15 cellular contexts compared by ENCODE assay signal in the genomic region with DNA sequence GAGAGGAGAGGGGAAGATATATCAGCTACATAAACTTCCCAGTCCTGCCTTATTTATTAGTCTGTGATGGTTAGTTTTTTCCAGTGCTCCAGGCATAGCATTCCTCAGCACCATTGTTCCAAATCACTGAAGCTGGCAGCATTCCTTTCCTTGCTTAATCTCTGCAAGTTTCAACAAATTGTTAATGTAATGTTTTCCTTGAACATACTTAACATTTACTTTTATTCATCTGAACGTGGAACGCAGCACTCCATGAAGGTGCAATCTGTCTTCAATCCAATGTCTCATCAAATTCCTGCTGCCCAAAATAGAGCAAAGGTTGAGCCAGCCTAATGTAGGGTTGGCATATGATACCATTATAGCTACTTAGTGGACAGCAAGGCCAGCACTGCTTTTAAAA.
"Had no signal": no experiment of that assay in that cellular context is flagged by ENCODE, and none has a peak within 500 bp of the region (broad histone marks: within the 10 kb centered on the region; RNA-seq: fewer than 3 reads in every experiment).

No MANE protein-coding gene starts in this region.

- H3K27me3 ChIP-seq: testis had no signal

- FAIRE-seq: endometrium, frontal cortex, urothelium cell line had no signal

- H3K9me3 ChIP-seq: heart right ventricle, testis had no signal

- H3K4me1 ChIP-seq: heart right ventricle, testis had no signal

- DNase-seq: activated CD4-positive, alpha-beta T cell treated with anti-CD3 and anti-CD28 coated beads, Interleukin-2, amount 10 ng/mL, durations not matched to agents 24 days and 14 days; amygdala; heart right ventricle; islet precursor cell; natural killer cell; stimulated activated CD4-positive, alpha-beta T cell treated with anti-CD3 and anti-CD28 coated beads, Interleukin-2, amount 100 ng/mL, for 48 hours; stimulated activated CD8-positive, alpha-beta memory T cell treated with anti-CD3 and anti-CD28 coated beads, Interleukin-4, amount 100 ng/mL, for 48 hours; stimulated activated naive CD8-positive, alpha-beta T cell treated with anti-CD3 and anti-CD28 coated beads, Interleukin-15, amount 100 ng/mL, for 72 hours; testis had no signal

- H3K4me3 ChIP-seq: heart right ventricle, lung, testis had no signal

- ATAC-seq: activated naive CD4-positive, alpha-beta T cell treated with anti-CD3 and anti-CD28 coated beads, Interleukin-2, amount 50 U/mL, for 72 hours; heart right ventricle; natural killer cell; stimulated activated naive CD8-positive, alpha-beta T cell treated with anti-CD3 and anti-CD28 coated beads, Interleukin-15, amount 100 ng/mL, for 72 hours; WTC11 had no signal

- H3K36me3 ChIP-seq: heart right ventricle had no signal

- H3K27ac ChIP-seq: heart right ventricle, testis had no signal
